ENCODE assay signal across 28 cellular contexts in the genomic region with DNA sequence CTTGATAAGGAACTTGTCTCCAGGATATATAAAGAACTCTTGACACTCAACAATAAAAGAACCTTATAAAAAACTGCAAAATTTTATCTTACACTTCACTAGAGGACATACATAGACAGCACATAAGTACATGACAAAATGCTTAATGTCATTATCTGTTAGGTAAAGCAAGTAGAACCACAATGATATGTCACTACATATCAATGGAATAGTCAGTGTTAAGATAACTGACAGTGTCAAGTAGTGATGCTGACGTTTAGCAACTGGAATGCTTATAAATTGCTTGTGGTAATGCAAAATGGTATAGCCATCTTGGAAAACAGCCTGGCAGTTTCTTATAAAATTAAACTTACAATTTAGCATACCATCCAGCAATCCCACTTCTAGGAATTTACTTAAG.
"Had no signal": no experiment of that assay in that cellular context is flagged by ENCODE, and none has a peak within 500 bp of the region (broad histone marks: within the 10 kb centered on the region; RNA-seq: fewer than 3 reads in every experiment).

No MANE protein-coding gene starts in this region.

- H3K27me3 ChIP-seq: stomach, suprapubic skin, testis, thyroid gland, tibial artery, transverse colon, upper lobe of left lung, upper lobe of right lung, uterus, vagina had no signal

- H3K27me3 Mint-ChIP-seq: stimulated activated memory B cell treated with anti-CD40 and anti-IgM and Interleukin-4, amounts not matched to agents 10 μg/mL and 1 μg/mL and 100 μg/mL, for 72 hours; stimulated activated naive B cell treated with anti-CD40 and anti-IgM and Interleukin-4, amounts not matched to agents 10 μg/mL and 1 μg/mL and 100 μg/mL, for 72 hours; stimulated activated naive CD8-positive, alpha-beta T cell treated with anti-CD3 and anti-CD28 coated beads, Interleukin-15, amount 100 ng/mL, for 72 hours; stimulated activated naive CD8-positive, alpha-beta T cell treated with anti-CD3 and anti-CD28 coated beads, Interleukin-15, Interleukin-2, amounts not matched to agents 100 ng/mL and 50 ng/mL, for 24 hours; type B pancreatic cell had no signal

- H3K27ac ChIP-seq: stomach, suprapubic skin, testis, thoracic aorta, thyroid gland, tibial artery, transverse colon, upper lobe of left lung, upper lobe of right lung, uterus, vagina had no signal

- H3K4me1 ChIP-seq: stomach, suprapubic skin, testis, thyroid gland, tibial artery, transverse colon, upper lobe of left lung, upper lobe of right lung, uterus, vagina had no signal

- H3K36me3 ChIP-seq: thyroid gland, transverse colon, uterus had no signal

- H3K4me3 Mint-ChIP-seq: stimulated activated effector memory CD8-positive, alpha-beta T cell treated with anti-CD3 and anti-CD28 coated beads, Interleukin-12 subunit alpha, Interleukin-12 subunit beta, amount 100 ng/mL, for 72 hours; stimulated activated memory B cell treated with anti-CD40 and anti-IgM and Interleukin-4, amounts not matched to agents 10 μg/mL and 1 μg/mL and 100 μg/mL, for 72 hours; stimulated activated naive B cell treated with anti-CD40 and anti-IgM and Interleukin-4, amounts not matched to agents 10 μg/mL and 1 μg/mL and 100 μg/mL, for 72 hours; stimulated activated naive CD8-positive, alpha-beta T cell treated with anti-CD3 and anti-CD28 coated beads, Interleukin-15, amount 100 ng/mL, for 72 hours; stimulated activated naive CD8-positive, alpha-beta T cell treated with anti-CD3 and anti-CD28 coated beads, Interleukin-15, Interleukin-2, amounts not matched to agents 100 ng/mL and 50 ng/mL, for 24 hours; type B pancreatic cell had no signal

- DNase-seq: stimulated activated CD4-positive, alpha-beta T cell treated with anti-CD3 and anti-CD28 coated beads, Interleukin-2, amount 100 ng/mL, for 48 hours; stimulated activated CD4-positive, alpha-beta T cell treated with anti-CD3 and anti-CD28 coated beads, Interleukin-4, amount 100 ng/mL, for 1 hour; stimulated activated CD4-positive, alpha-beta T cell treated with anti-CD3 and anti-CD28 coated beads, Interleukin-4, amount 100 ng/mL, for 24 hours; stimulated activated CD4-positive, alpha-beta T cell treated with anti-CD3 and anti-CD28 coated beads, Interleukin-4, amount 100 ng/mL, for 4 hours; stimulated activated CD8-positive, alpha-beta memory T cell treated with anti-CD3 and anti-CD28 coated beads, Interleukin-4, amount 100 ng/mL, for 48 hours; stimulated activated naive B cell treated with anti-CD40 and anti-IgM and Interleukin-4, amounts not matched to agents 10 μg/mL and 1 μg/mL and 100 μg/mL, for 72 hours; stimulated activated naive CD4-positive, alpha-beta T cell; stimulated activated naive CD4-positive, alpha-beta T cell treated with Interleukin-2 at 50 U/mL for 16 hours; stimulated activated naive CD8-positive, alpha-beta T cell treated with anti-CD3 and anti-CD28 coated beads, Interleukin-15, amount 100 ng/mL, for 72 hours; stimulated activated naive CD8-positive, alpha-beta T cell treated with anti-CD3 and anti-CD28 coated beads, Interleukin-15, Interleukin-2, amounts not matched to agents 100 U/mL and 50 U/mL, for 24 hours; stomach; substantia nigra; testis; thyroid gland; tibial artery; transverse colon; trophoblast cell; upper lobe of left lung; upper lobe of right lung; uterus had no signal

- H3K9me3 ChIP-seq: stomach, suprapubic skin, testis, thoracic aorta, thyroid gland, tibial artery, transverse colon, upper lobe of left lung, upper lobe of right lung, uterus, vagina had no signal

- H3K4me1 Mint-ChIP-seq: stimulated activated effector memory CD8-positive, alpha-beta T cell treated with anti-CD3 and anti-CD28 coated beads, Interleukin-12 subunit alpha, Interleukin-12 subunit beta, amount 100 ng/mL, for 72 hours; stimulated activated memory B cell treated with anti-CD40 and anti-IgM and Interleukin-4, amounts not matched to agents 10 μg/mL and 1 μg/mL and 100 μg/mL, for 72 hours; stimulated activated naive CD8-positive, alpha-beta T cell treated with anti-CD3 and anti-CD28 coated beads, Interleukin-15, amount 100 ng/mL, for 72 hours had no signal

- H3K9me3 Mint-ChIP-seq: stimulated activated effector memory CD8-positive, alpha-beta T cell treated with anti-CD3 and anti-CD28 coated beads, Interleukin-12 subunit alpha, Interleukin-12 subunit beta, amount 100 ng/mL, for 72 hours; stimulated activated memory B cell treated with anti-CD40 and anti-IgM and Interleukin-4, amounts not matched to agents 10 μg/mL and 1 μg/mL and 100 μg/mL, for 72 hours; stimulated activated naive B cell treated with anti-CD40 and anti-IgM and Interleukin-4, amounts not matched to agents 10 μg/mL and 1 μg/mL and 100 μg/mL, for 72 hours; stimulated activated naive CD8-positive, alpha-beta T cell treated with anti-CD3 and anti-CD28 coated beads, Interleukin-15, amount 100 ng/mL, for 72 hours; stimulated activated naive CD8-positive, alpha-beta T cell treated with anti-CD3 and anti-CD28 coated beads, Interleukin-15, Interleukin-2, amounts not matched to agents 100 ng/mL and 50 ng/mL, for 24 hours; type B pancreatic cell had no signal

- FAIRE-seq: urothelium cell line had no signal

- H3K27ac Mint-ChIP-seq: stimulated activated effector memory CD8-positive, alpha-beta T cell treated with anti-CD3 and anti-CD28 coated beads, Interleukin-12 subunit alpha, Interleukin-12 subunit beta, amount 100 ng/mL, for 72 hours; stimulated activated memory B cell treated with anti-CD40 and anti-IgM and Interleukin-4, amounts not matched to agents 10 μg/mL and 1 μg/mL and 100 μg/mL, for 72 hours; stimulated activated naive B cell treated with anti-CD40 and anti-IgM and Interleukin-4, amounts not matched to agents 10 μg/mL and 1 μg/mL and 100 μg/mL, for 72 hours; stimulated activated naive CD8-positive, alpha-beta T cell treated with anti-CD3 and anti-CD28 coated beads, Interleukin-15, amount 100 ng/mL, for 72 hours; stimulated activated naive CD8-positive, alpha-beta T cell treated with anti-CD3 and anti-CD28 coated beads, Interleukin-15, Interleukin-2, amounts not matched to agents 100 ng/mL and 50 ng/mL, for 24 hours; type B pancreatic cell had no signal

- H3K4me3 ChIP-seq: stomach, suprapubic skin, testis, thoracic aorta, thyroid gland, tibial artery, transverse colon, upper lobe of left lung, upper lobe of right lung, uterus, vagina had no signal
